Comparison of ENCODE assay signal across 1 cellular context in the genomic region with DNA sequence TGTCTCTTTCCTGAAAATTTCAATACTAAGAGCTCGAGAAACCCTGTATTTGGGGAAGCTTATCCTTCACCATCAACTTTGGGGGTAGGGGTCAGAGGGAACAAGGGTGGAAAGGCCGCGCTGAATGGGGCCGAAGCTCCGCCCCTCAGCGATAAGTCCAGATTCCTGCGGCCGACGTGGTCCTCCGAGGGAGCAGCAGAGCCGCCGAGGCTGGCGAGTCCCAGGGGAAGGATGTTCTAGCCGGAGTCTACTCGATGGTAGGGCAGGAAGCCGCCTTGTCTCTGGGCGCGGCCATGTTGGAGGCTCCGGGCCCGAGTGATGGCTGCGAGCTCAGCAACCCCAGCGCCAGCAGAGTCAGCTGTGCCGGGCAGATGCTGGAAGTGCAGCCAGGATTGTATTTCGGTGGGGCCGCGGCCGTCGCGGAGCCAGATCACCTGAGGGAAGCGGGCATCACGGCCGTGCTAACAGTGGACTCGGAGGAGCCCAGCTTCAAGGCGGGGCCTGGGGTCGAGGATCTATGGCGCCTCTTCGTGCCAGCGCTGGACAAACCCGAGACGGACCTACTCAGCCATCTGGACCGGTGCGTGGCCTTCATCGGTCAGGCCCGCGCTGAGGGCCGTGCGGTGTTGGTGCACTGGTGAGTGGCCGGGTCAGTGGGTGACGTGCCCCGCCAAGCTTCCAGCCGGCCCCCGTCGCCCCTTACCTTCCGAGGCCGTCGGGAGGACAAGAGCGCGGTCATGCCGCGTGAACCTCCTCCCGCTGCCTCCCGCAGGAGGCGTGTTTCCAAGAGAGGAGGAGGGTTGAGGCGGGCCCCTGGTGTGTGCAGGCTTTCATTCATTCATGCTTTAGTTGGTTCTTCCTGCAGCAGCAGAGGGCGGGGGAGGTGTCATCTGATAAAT.
TF ChIP-seq lines count a peak whose summit lies in the region.

A gene with protein sequence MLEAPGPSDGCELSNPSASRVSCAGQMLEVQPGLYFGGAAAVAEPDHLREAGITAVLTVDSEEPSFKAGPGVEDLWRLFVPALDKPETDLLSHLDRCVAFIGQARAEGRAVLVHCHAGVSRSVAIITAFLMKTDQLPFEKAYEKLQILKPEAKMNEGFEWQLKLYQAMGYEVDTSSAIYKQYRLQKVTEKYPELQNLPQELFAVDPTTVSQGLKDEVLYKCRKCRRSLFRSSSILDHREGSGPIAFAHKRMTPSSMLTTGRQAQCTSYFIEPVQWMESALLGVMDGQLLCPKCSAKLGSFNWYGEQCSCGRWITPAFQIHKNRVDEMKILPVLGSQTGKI (plus strand): TSS at position 278 of the 899 bp plus-strand sequence. CDS start 16 bp downstream, at position 294.

TF ChIP-seq in HepG2, 621 proteins besides CTCF, POLR2A, EP300 and RAD21 (continued from another document and continues in another):
- TF ChIP-seq, protein P1, sequence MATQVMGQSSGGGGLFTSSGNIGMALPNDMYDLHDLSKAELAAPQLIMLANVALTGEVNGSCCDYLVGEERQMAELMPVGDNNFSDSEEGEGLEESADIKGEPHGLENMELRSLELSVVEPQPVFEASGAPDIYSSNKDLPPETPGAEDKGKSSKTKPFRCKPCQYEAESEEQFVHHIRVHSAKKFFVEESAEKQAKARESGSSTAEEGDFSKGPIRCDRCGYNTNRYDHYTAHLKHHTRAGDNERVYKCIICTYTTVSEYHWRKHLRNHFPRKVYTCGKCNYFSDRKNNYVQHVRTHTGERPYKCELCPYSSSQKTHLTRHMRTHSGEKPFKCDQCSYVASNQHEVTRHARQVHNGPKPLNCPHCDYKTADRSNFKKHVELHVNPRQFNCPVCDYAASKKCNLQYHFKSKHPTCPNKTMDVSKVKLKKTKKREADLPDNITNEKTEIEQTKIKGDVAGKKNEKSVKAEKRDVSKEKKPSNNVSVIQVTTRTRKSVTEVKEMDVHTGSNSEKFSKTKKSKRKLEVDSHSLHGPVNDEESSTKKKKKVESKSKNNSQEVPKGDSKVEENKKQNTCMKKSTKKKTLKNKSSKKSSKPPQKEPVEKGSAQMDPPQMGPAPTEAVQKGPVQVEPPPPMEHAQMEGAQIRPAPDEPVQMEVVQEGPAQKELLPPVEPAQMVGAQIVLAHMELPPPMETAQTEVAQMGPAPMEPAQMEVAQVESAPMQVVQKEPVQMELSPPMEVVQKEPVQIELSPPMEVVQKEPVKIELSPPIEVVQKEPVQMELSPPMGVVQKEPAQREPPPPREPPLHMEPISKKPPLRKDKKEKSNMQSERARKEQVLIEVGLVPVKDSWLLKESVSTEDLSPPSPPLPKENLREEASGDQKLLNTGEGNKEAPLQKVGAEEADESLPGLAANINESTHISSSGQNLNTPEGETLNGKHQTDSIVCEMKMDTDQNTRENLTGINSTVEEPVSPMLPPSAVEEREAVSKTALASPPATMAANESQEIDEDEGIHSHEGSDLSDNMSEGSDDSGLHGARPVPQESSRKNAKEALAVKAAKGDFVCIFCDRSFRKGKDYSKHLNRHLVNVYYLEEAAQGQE (IDR thresholded peaks at IDR 0.05; ENCODE audit: borderline replicate concordance in 1 of 2, low read depth in 1 of 2, low read length in 2 of 2), result no peak
- peak; percentile 88; the same call in 1 of the 2 replicates for TF ChIP-seq SMAD1 (CRISPR knock-in tag; IDR thresholded peaks at IDR 0.05; ENCODE audit: borderline replicate concordance, low read depth)
- TF ChIP-seq, protein P2, sequence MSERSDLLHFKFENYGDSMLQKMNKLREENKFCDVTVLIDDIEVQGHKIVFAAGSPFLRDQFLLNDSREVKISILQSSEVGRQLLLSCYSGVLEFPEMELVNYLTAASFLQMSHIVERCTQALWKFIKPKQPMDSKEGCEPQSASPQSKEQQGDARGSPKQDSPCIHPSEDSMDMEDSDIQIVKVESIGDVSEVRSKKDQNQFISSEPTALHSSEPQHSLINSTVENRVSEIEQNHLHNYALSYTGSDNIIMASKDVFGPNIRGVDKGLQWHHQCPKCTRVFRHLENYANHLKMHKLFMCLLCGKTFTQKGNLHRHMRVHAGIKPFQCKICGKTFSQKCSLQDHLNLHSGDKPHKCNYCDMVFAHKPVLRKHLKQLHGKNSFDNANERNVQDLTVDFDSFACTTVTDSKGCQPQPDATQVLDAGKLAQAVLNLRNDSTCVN (CRISPR knock-in tag; IDR thresholded peaks at IDR 0.05; ENCODE audit: borderline replicate concordance), result peak; percentile 51; the same call in 1 of the 2 replicates
- TF ChIP-seq, protein P3, sequence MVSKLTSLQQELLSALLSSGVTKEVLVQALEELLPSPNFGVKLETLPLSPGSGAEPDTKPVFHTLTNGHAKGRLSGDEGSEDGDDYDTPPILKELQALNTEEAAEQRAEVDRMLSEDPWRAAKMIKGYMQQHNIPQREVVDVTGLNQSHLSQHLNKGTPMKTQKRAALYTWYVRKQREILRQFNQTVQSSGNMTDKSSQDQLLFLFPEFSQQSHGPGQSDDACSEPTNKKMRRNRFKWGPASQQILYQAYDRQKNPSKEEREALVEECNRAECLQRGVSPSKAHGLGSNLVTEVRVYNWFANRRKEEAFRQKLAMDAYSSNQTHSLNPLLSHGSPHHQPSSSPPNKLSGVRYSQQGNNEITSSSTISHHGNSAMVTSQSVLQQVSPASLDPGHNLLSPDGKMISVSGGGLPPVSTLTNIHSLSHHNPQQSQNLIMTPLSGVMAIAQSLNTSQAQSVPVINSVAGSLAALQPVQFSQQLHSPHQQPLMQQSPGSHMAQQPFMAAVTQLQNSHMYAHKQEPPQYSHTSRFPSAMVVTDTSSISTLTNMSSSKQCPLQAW (CRISPR knock-in tag; IDR thresholded peaks at IDR 0.05), result peak; percentile 64
- TF ChIP-seq, protein P4, sequence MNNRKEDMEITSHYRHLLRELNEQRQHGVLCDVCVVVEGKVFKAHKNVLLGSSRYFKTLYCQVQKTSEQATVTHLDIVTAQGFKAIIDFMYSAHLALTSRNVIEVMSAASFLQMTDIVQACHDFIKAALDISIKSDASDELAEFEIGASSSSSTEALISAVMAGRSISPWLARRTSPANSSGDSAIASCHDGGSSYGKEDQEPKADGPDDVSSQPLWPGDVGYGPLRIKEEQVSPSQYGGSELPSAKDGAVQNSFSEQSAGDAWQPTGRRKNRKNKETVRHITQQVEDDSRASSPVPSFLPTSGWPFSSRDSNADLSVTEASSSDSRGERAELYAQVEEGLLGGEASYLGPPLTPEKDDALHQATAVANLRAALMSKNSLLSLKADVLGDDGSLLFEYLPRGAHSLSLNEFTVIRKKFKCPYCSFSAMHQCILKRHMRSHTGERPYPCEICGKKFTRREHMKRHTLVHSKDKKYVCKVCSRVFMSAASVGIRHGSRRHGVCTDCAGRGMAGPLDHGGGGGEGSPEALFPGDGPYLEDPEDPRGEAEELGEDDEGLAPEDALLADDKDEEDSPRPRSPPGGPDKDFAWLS (CRISPR knock-in tag; IDR thresholded peaks at IDR 0.05; ENCODE audit: borderline replicate concordance), result 0 out of 2 replicates have a peak, but pooled peaks have one; percentile 56
- TF ChIP-seq XBP1 (CRISPR knock-in tag; IDR thresholded peaks at IDR 0.05), result no peak
- TF ChIP-seq, protein P5, sequence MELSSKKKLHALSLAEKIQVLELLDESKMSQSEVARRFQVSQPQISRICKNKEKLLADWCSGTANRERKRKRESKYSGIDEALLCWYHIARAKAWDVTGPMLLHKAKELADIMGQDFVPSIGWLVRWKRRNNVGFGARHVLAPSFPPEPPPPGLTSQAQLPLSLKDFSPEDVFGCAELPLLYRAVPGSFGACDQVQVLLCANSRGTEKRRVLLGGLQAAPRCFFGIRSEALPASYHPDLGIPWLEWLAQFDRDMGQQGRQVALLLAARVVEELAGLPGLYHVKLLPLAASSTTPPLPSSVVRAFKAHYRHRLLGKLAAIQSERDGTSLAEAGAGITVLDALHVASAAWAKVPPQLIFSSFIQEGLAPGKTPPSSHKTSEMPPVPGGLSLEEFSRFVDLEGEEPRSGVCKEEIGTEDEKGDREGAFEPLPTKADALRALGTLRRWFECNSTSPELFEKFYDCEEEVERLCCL (CRISPR knock-in tag; IDR thresholded peaks at IDR 0.05; ENCODE audit: borderline replicate concordance), result peak; percentile 90; the same call in 1 of the 2 replicates
- TF ChIP-seq, protein P6, sequence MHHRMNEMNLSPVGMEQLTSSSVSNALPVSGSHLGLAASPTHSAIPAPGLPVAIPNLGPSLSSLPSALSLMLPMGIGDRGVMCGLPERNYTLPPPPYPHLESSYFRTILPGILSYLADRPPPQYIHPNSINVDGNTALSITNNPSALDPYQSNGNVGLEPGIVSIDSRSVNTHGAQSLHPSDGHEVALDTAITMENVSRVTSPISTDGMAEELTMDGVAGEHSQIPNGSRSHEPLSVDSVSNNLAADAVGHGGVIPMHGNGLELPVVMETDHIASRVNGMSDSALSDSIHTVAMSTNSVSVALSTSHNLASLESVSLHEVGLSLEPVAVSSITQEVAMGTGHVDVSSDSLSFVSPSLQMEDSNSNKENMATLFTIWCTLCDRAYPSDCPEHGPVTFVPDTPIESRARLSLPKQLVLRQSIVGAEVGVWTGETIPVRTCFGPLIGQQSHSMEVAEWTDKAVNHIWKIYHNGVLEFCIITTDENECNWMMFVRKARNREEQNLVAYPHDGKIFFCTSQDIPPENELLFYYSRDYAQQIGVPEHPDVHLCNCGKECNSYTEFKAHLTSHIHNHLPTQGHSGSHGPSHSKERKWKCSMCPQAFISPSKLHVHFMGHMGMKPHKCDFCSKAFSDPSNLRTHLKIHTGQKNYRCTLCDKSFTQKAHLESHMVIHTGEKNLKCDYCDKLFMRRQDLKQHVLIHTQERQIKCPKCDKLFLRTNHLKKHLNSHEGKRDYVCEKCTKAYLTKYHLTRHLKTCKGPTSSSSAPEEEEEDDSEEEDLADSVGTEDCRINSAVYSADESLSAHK (CRISPR knock-in tag; IDR thresholded peaks at IDR 0.05; ENCODE audit: borderline replicate concordance), result no peak
- no peak for TF ChIP-seq PTBP1 (IDR thresholded peaks at IDR 0.05; ENCODE audit: low read depth, low read length, poor library complexity, severe bottlenecking)
- TF ChIP-seq ZNF878 (CRISPR knock-in tag; IDR thresholded peaks at IDR 0.05), result no peak
- TF ChIP-seq THYN1 (CRISPR knock-in tag; IDR thresholded peaks at IDR 0.05; ENCODE audit: borderline replicate concordance, low read depth), result no peak
- TF ChIP-seq, protein P7, sequence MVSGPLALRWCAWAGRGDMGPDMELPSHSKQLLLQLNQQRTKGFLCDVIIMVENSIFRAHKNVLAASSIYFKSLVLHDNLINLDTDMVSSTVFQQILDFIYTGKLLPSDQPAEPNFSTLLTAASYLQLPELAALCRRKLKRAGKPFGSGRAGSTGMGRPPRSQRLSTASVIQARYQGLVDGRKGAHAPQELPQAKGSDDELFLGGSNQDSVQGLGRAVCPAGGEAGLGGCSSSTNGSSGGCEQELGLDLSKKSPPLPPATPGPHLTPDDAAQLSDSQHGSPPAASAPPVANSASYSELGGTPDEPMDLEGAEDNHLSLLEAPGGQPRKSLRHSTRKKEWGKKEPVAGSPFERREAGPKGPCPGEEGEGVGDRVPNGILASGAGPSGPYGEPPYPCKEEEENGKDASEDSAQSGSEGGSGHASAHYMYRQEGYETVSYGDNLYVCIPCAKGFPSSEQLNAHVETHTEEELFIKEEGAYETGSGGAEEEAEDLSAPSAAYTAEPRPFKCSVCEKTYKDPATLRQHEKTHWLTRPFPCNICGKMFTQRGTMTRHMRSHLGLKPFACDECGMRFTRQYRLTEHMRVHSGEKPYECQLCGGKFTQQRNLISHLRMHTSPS (CRISPR knock-in tag; IDR thresholded peaks at IDR 0.05; ENCODE audit: low read depth), result no peak
- no peak for TF ChIP-seq PAF1 (CRISPR knock-in tag; IDR thresholded peaks at IDR 0.05)
- TF ChIP-seq, protein P8, sequence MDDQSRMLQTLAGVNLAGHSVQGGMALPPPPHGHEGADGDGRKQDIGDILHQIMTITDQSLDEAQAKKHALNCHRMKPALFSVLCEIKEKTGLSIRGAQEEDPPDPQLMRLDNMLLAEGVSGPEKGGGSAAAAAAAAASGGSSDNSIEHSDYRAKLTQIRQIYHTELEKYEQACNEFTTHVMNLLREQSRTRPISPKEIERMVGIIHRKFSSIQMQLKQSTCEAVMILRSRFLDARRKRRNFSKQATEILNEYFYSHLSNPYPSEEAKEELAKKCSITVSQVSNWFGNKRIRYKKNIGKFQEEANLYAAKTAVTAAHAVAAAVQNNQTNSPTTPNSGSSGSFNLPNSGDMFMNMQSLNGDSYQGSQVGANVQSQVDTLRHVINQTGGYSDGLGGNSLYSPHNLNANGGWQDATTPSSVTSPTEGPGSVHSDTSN (CRISPR knock-in tag; IDR thresholded peaks at IDR 0.05; ENCODE audit: borderline replicate concordance), result no peak
- no peak for TF ChIP-seq U2AF2 (IDR thresholded peaks at IDR 0.05; ENCODE audit: low read depth, low read length)
- TF ChIP-seq ZNF615 (CRISPR knock-in tag; IDR thresholded peaks at IDR 0.05; ENCODE audit: borderline replicate concordance), result no peak
- no peak for TF ChIP-seq ARNT (IDR thresholded peaks at IDR 0.05)
- TF ChIP-seq ZNF614 (CRISPR knock-in tag; IDR thresholded peaks at IDR 0.05; ENCODE audit: borderline replicate concordance), result no peak
- TF ChIP-seq, protein P9, sequence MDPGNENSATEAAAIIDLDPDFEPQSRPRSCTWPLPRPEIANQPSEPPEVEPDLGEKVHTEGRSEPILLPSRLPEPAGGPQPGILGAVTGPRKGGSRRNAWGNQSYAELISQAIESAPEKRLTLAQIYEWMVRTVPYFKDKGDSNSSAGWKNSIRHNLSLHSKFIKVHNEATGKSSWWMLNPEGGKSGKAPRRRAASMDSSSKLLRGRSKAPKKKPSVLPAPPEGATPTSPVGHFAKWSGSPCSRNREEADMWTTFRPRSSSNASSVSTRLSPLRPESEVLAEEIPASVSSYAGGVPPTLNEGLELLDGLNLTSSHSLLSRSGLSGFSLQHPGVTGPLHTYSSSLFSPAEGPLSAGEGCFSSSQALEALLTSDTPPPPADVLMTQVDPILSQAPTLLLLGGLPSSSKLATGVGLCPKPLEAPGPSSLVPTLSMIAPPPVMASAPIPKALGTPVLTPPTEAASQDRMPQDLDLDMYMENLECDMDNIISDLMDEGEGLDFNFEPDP (CRISPR knock-in tag; conservative IDR thresholded peaks at IDR 0.05), result no peak
- TF ChIP-seq FOXM1 (CRISPR knock-in tag; IDR thresholded peaks at IDR 0.05), result no peak
- TF ChIP-seq MIER2 (CRISPR knock-in tag; IDR thresholded peaks at IDR 0.05), result no peak
- no peak for TF ChIP-seq FIP1L1 (IDR thresholded peaks at IDR 0.05; ENCODE audit: borderline replicate concordance, insufficient read depth, low read depth, low read length)
- TF ChIP-seq MAFF (IDR thresholded peaks at IDR 0.05; ENCODE audit: low read depth, low read length), result no peak
- peak; percentile 91; the same call in 1 of the 2 replicates for TF ChIP-seq ZNF598 (CRISPR knock-in tag; IDR thresholded peaks at IDR 0.05; ENCODE audit: borderline replicate concordance)
- peak; percentile 96 for TF ChIP-seq KDM2A (CRISPR knock-in tag; IDR thresholded peaks at IDR 0.05; ENCODE audit: borderline replicate concordance, low read depth)
- no peak for TF ChIP-seq PHB2 (IDR thresholded peaks at IDR 0.05; ENCODE audit: partially characterized antibody)
